Comparison of ENCODE assay signal across 11 cellular contexts in genomic region chr10:131500181-131500580, GRCh38.
"Had no signal": no experiment of that assay in that cellular context is flagged by ENCODE, and none has a peak within 500 bp of the region (broad histone marks: within the 10 kb centered on the region; RNA-seq: fewer than 3 reads in every experiment).

No MANE protein-coding gene starts in this region.

- H3K4me1 Mint-ChIP-seq: GM23338, H9 had no signal

- H3K27ac Mint-ChIP-seq: GM23338, H9, HFFc6 had no signal

- H3K36me3 ChIP-seq: HAP-1 had no signal

- H3K4me1 ChIP-seq: HAP-1 had no signal

- H3K4me3 ChIP-seq: GM23248, GM23338, HAP-1 had no signal

- FAIRE-seq: H1, H54 had no signal

- H3K9me3 ChIP-seq: HAP-1 had no signal

- H3K4me3 Mint-ChIP-seq: GM23338, H9, HFFc6 had no signal

- ATAC-seq: GM23338, HCT116 had no signal

- DNase-seq: GM23248, GOT3, H7, H9, HCEC 1CT, HFFc6 had no signal

- H3K27ac ChIP-seq: GM23248 had no signal
